ENCODE assay signal across 8 cellular contexts in genomic region chr10:32256613-32257437, GRCh38.
DNase-seq lines count a peak whose midpoint lies in the region; ATAC-seq and TF ChIP-seq lines count a peak whose summit lies in the region.

No MANE protein-coding gene starts in this region.

- ATAC-seq in GM18868 (IDR thresholded peaks at IDR 0.05; ENCODE audit: unreplicated experiment) (peak; percentile 76), HG03520 (IDR thresholded peaks at IDR 0.05; ENCODE audit: unreplicated experiment) (peak; percentile 82)
- ATAC-seq in activated naive CD8-positive, alpha-beta T cell treated with anti-CD3 and anti-CD28 coated beads, Interleukin-2, amount 50 U/mL, for 24 hours = peak; percentile 56

- peaks cover 10% of the 10 kb centered on the region for H3K4me1 Mint-ChIP-seq in activated naive CD8-positive, alpha-beta T cell treated with anti-CD3 and anti-CD28 coated beads, Interleukin-2, amount 50 U/mL, for 24 hours

- H3K9ac ChIP-seq in SU-DHL-6 (ENCODE audit: low read length) = no peak overlapping the region

- H3K36me3 ChIP-seq in SU-DHL-6 (ENCODE audit: low read length) (no peaks in the 10 kb centered on the region), left ventricle myocardium inferior (no peaks in the 10 kb centered on the region), sigmoid colon (no peaks in the 10 kb centered on the region)

- H3K27me3 Mint-ChIP-seq in activated naive CD8-positive, alpha-beta T cell treated with anti-CD3 and anti-CD28 coated beads, Interleukin-2, amount 50 U/mL, for 24 hours = no peaks in the 10 kb centered on the region

- TF ChIP-seq POLR2A in sigmoid colon (IDR thresholded peaks at IDR 0.05) = no peak

- no peaks in the 10 kb centered on the region for H3K9me3 ChIP-seq in SU-DHL-6 (ENCODE audit: insufficient read depth, low read length)
- H3K9me3 ChIP-seq in left ventricle myocardium inferior (replicated peaks) = no peaks in the 10 kb centered on the region
- H3K9me3 ChIP-seq in sigmoid colon = no peaks in the 10 kb centered on the region

- H3K36me3 Mint-ChIP-seq in activated naive CD8-positive, alpha-beta T cell treated with anti-CD3 and anti-CD28 coated beads, Interleukin-2, amount 50 U/mL, for 24 hours (ENCODE audit: low read depth) = no peaks in the 10 kb centered on the region

- DNase-seq in AG09319 (ENCODE audit: extremely low read depth, low read depth) (no peak), left ventricle myocardium inferior (peak; percentile 64), sigmoid colon (peak; percentile 74), NCI-H2029 treated with DMSO at 0.1 percent for 48 hours (lab: John Stamatoyannopoulos, UW) (no peak)
- DNase-seq in activated naive CD8-positive, alpha-beta T cell treated with anti-CD3 and anti-CD28 coated beads, Interleukin-2, amount 50 U/mL, for 24 hours = peak; percentile 72

- H3K27me3 ChIP-seq in SU-DHL-6 (ENCODE audit: low read length) (no peaks in the 10 kb centered on the region), left ventricle myocardium inferior (ENCODE audit: low read depth) (no peaks in the 10 kb centered on the region), sigmoid colon (no peaks in the 10 kb centered on the region)

- no peaks in the 10 kb centered on the region for H4K20me1 ChIP-seq in SU-DHL-6 (ENCODE audit: low read depth, low read length)

- no peak for TF ChIP-seq EP300 in sigmoid colon (IDR thresholded peaks at IDR 0.05)

- H3K4me2 ChIP-seq in SU-DHL-6 (ENCODE audit: low read depth, low read length, poor library complexity, severe bottlenecking) = peak overlapping the region; percentile 47

- no peak overlapping the region for H3K27ac Mint-ChIP-seq in activated naive CD8-positive, alpha-beta T cell treated with anti-CD3 and anti-CD28 coated beads, Interleukin-2, amount 50 U/mL, for 24 hours

- H3K27ac ChIP-seq in SU-DHL-6 (ENCODE audit: low read depth, low read length) = no peak overlapping the region
- no peak overlapping the region for H3K27ac ChIP-seq in left ventricle myocardium inferior (replicated peaks)
- no peak overlapping the region for H3K27ac ChIP-seq in sigmoid colon

- intact Hi-C loops in left ventricle myocardium inferior (cut with micrococcal nuclease) (loop anchor here (5.0 kb wide), 2 partner anchors 90 to 110 kb away; partner anchors contain the start of gene EPC1), sigmoid colon (cut with DNase I) (loop anchor here (1.0 to 5.0 kb wide), 3 partner anchors 90 to 190 kb away; partner anchors contain the start of genes CCDC7 and EPC1)

- H3K79me2 ChIP-seq in SU-DHL-6 (ENCODE audit: insufficient read depth, low read length) = no peaks in the 10 kb centered on the region

- peak overlapping the region; percentile 98 for H2AFZ ChIP-seq in SU-DHL-6 (ENCODE audit: low read depth, low read length, severe bottlenecking)

- H3K4me1 ChIP-seq in left ventricle myocardium inferior (no peaks in the 10 kb centered on the region), sigmoid colon (peaks cover 0 to 5% (median 2%) of the 10 kb centered on the region in 4 donors)

- no peaks in the 10 kb centered on the region for H3K9me3 Mint-ChIP-seq in activated naive CD8-positive, alpha-beta T cell treated with anti-CD3 and anti-CD28 coated beads, Interleukin-2, amount 50 U/mL, for 24 hours

- no peak overlapping the region for H3K4me3 ChIP-seq in SU-DHL-6 (ENCODE audit: insufficient read depth, low read length, poor library complexity, severe bottlenecking)
- no peak overlapping the region for H3K4me3 ChIP-seq in left ventricle myocardium inferior
- H3K4me3 ChIP-seq in sigmoid colon = no peak overlapping the region

- WGBS in sigmoid colon, 2 donors = 29 to 36% methylated on average over 12 of the region's 12 CpGs

- no peak overlapping the region for H3K4me3 Mint-ChIP-seq in activated naive CD8-positive, alpha-beta T cell treated with anti-CD3 and anti-CD28 coated beads, Interleukin-2, amount 50 U/mL, for 24 hours

- no peaks in the 10 kb centered on the region for H3F3A ChIP-seq in SU-DHL-6 (ENCODE audit: insufficient read depth)

- no peaks in the 10 kb centered on the region for H3K9me2 ChIP-seq in SU-DHL-6 (replicated peaks; ENCODE audit: insufficient read depth, low read length)

- TF ChIP-seq CTCF in AG09319 (IDR thresholded peaks at IDR 0.05; ENCODE audit: low read depth, low read length) (peak; percentile 93), SU-DHL-6 (IDR thresholded peaks at IDR 0.05; ENCODE audit: insufficient read depth, low read length, poor library complexity, severe bottlenecking) (peak; percentile 86), left ventricle myocardium inferior (IDR thresholded peaks at IDR 0.05; ENCODE audit: borderline replicate concordance) (peak; percentile 92), sigmoid colon (IDR thresholded peaks at IDR 0.05) (peak; percentile 55 to 90 (median 84))

Comparison
In these comparisons a context has a peak if more than half of its experiments do, and no peak if none do; other contexts are left out.
1. DNase-seq: peak in activated naive CD8-positive, alpha-beta T cell treated with anti-CD3 and anti-CD28 coated beads, Interleukin-2, amount 50 U/mL, for 24 hours (single experiment), left ventricle myocardium inferior (single experiment) and sigmoid colon (single experiment); none in AG09319 (single experiment) and NCI-H2029 treated with DMSO at 0.1 percent for 48 hours (single experiment).
2. Peak in every context shown above with its lines, with median percentiles within 50 percentile points of each other: CTCF ChIP-seq and ATAC-seq.